ENCODE assay signal across 11 cellular contexts in the genomic region with DNA sequence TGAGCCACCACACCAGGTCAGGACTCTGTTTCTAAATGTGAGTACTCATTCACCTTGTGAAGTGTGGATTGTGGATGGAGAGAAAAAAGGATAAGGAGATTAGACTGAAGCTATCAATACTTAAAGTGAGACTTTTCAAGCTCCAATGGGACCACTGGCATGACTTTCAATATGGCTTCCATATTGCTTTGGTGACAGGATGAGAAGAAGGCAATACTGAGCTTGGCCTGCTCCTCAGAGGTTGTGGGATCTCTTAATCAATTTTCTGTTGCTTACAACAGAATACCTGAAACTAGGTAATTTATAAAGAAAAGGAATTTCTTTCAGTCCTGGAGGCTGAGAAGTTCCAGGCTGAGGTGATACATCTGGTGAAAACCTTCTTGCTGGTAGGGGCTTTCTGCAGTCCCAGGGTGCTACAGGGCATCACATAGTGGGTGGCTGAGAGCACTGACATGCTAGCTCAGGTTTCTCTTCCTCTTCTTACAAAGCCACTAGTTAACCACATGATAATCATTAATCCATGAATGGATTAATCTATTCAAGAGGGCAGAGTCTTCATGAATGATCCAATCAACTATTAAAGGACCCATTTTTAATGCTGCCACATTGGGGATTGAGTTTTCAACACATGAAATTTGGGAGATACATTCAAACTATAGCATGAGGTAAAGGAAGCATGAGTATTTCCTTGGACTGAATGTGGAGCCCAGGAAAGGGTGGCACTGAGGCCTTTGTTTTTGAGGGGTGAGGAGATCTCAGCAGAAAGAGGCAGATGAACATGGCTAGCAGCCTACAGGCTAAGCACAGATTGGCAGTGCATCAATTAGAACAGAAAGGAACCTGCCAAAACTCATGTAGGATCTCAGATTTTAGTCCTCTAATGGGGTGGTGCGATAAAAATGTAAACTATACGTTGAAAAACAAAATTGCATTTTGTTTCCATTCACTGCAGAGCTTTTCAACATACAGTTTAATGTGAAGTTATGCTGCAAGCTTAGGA.
DNase-seq lines count a peak whose midpoint lies in the region; ATAC-seq and TF ChIP-seq lines count a peak whose summit lies in the region.
"Had no signal": no experiment of that assay in that cellular context is flagged by ENCODE, and none has a peak within 500 bp of the region (broad histone marks: within the 10 kb centered on the region; RNA-seq: fewer than 3 reads in every experiment).

No MANE protein-coding gene starts in this region.

- no peaks in the 10 kb centered on the region for H3K27me3 Mint-ChIP-seq in neural crest cell (ENCODE audit: low read depth)
- no peaks in the 10 kb centered on the region for H3K27me3 Mint-ChIP-seq in activated CD8-positive, alpha-beta T cell treated with anti-CD3 and anti-CD28 coated beads, Interleukin-2, amount 10 ng/mL, durations not matched to agents 7 days and 5 days (ENCODE audit: low read depth)

- no peak overlapping the region for H3K4me3 Mint-ChIP-seq in neural crest cell
- no peak overlapping the region for H3K4me3 Mint-ChIP-seq in activated CD8-positive, alpha-beta T cell treated with anti-CD3 and anti-CD28 coated beads, Interleukin-2, amount 10 ng/mL, durations not matched to agents 7 days and 5 days

- H3K9me3 Mint-ChIP-seq in neural crest cell: no peaks in the 10 kb centered on the region
- no peaks in the 10 kb centered on the region for H3K9me3 Mint-ChIP-seq in activated CD8-positive, alpha-beta T cell treated with anti-CD3 and anti-CD28 coated beads, Interleukin-2, amount 10 ng/mL, durations not matched to agents 7 days and 5 days (ENCODE audit: insufficient read depth)

- H3K36me3 Mint-ChIP-seq in neural crest cell (ENCODE audit: low read depth): no peaks in the 10 kb centered on the region
- H3K36me3 Mint-ChIP-seq in activated CD8-positive, alpha-beta T cell treated with anti-CD3 and anti-CD28 coated beads, Interleukin-2, amount 10 ng/mL, durations not matched to agents 7 days and 5 days (ENCODE audit: low read depth): no peaks in the 10 kb centered on the region

- TF ChIP-seq CTCF in neural crest cell (conservative IDR thresholded peaks at IDR 0.05): no peak

- H3K27ac Mint-ChIP-seq in neural crest cell (ENCODE audit: unreplicated experiment): peak overlapping the region; percentile 36
- H3K27ac Mint-ChIP-seq in activated CD8-positive, alpha-beta T cell treated with anti-CD3 and anti-CD28 coated beads, Interleukin-2, amount 10 ng/mL, durations not matched to agents 7 days and 5 days: no peak overlapping the region

- peak; percentile 99 for ATAC-seq in HG02588 (IDR thresholded peaks at IDR 0.05; ENCODE audit: unreplicated experiment)
- ATAC-seq in HG03196 (IDR thresholded peaks at IDR 0.05; ENCODE audit: unreplicated experiment): peak; percentile 99
- ATAC-seq in activated CD8-positive, alpha-beta T cell treated with anti-CD3 and anti-CD28 coated beads, Interleukin-2, amount 10 ng/mL, durations not matched to agents 7 days and 5 days: no peak

- H3K4me1 Mint-ChIP-seq in neural crest cell: peaks cover 8% of the 10 kb centered on the region
- H3K4me1 Mint-ChIP-seq in activated CD8-positive, alpha-beta T cell treated with anti-CD3 and anti-CD28 coated beads, Interleukin-2, amount 10 ng/mL, durations not matched to agents 7 days and 5 days (ENCODE audit: low read depth): no peaks in the 10 kb centered on the region

- CTCF ChIA-PET in activated CD8-positive, alpha-beta T cell treated with anti-CD3 and anti-CD28 coated beads, Interleukin-2, amount 10 ng/mL, durations not matched to agents 7 days and 5 days (lab: Charles Lee): no interaction called here

- DNase-seq in GM19238 (ENCODE audit: insufficient read length, low spot score): peak; percentile 9
- DNase-seq in neural crest cell (ENCODE audit: low read depth, low spot score): no peak
- no peak for DNase-seq in activated CD8-positive, alpha-beta T cell treated with anti-CD3 and anti-CD28 coated beads, Interleukin-2, amount 10 ng/mL, durations not matched to agents 7 days and 5 days
- DNase-seq in activated CD4-positive, alpha-beta T cell treated with anti-CD3 and anti-CD28 coated beads for 48 hours: no peak
- DNase-seq in SHP77 (lab: John Stamatoyannopoulos, UW): no peak
- no peak for DNase-seq in activated CD4-positive, alpha-beta T cell treated with anti-CD3 and anti-CD28 coated beads, Interleukin-2, amount 50 U/mL, for 48 hours
- DNase-seq: hippocampal formation, NCI-H187 treated with DMSO at 0.1 percent for 48 hours, T-helper 2 cell had no signal

- POLR2A ChIA-PET in activated CD8-positive, alpha-beta T cell treated with anti-CD3 and anti-CD28 coated beads, Interleukin-2, amount 10 ng/mL, durations not matched to agents 7 days and 5 days (lab: Charles Lee): no interaction called here
